Comparison of ENCODE assay signal across 22 cellular contexts in the genomic region with DNA sequence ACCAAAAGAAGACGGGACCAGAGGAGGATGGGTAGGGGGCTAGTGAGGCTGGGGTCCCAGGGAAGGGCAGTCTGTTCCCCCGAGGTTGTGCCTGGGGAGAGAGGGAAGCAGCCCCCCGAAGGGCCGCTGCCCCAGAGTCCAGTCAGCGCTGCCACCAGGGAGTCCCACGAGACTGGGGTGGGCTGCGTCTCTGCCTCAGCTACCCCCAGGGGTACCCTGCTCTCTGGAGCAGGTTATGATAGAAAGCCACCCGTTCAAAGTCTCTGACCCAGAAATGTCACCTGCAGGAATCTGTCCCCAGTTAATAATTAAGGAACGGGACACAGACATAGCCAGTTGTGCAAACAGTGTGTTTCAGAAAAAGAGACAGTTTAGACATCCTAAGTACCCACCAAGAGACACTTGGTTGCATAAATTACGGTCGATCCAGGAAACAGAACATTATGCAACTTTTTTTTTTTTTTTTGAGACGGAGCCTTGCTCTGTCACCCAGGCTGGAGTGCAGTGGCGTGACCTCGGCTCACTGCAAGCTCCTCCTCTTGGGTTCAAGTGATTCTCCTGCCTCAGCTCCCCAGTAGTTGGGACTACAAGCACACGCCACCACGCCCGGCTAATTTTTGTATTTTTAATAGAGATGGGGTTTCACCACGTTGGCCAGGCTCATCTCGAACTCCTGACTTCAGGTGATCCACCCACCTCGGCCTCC. TPM values are rescaled to one million over a fixed set of nuclear protein-coding genes. Genes with fewer than 3 reads are reported as not detected.
DNase-seq lines count a peak whose midpoint lies in the region; ATAC-seq, FAIRE-seq and TF ChIP-seq lines count a peak whose summit lies in the region.
"Had no signal": no experiment of that assay in that cellular context is flagged by ENCODE, and none has a peak within 500 bp of the region (broad histone marks: within the 10 kb centered on the region; RNA-seq: fewer than 3 reads in every experiment).

No MANE protein-coding gene starts in this region.

- no peak overlapping the region for H3K27ac Mint-ChIP-seq in mesothelial cell of epicardium
- H3K27ac Mint-ChIP-seq: activated naive CD8-positive, alpha-beta T cell; T-helper 1 cell treated with Interleukin-12 subunit alpha and Interleukin-12 subunit beta and Interleukin-4 antibody, amounts not matched to agents 30 μg/mL and 1 μg/mL, for 36 hours had no signal

- ATAC-seq in HG03025 (IDR thresholded peaks at IDR 0.05; ENCODE audit: low FRiP score, unreplicated experiment) (no peak), HG02852 (IDR thresholded peaks at IDR 0.05; ENCODE audit: unreplicated experiment) (no peak)

- no peaks in the 10 kb centered on the region for H4K20me1 ChIP-seq in DOHH2 (ENCODE audit: control insufficient read depth, insufficient read depth, low read depth, low read length)

- H3K79me2 ChIP-seq in DOHH2 (ENCODE audit: control insufficient read depth, low read length), result no peaks in the 10 kb centered on the region

- DNase-seq in OCI-M1 (lab: John Stamatoyannopoulos, UW) (peak; percentile 33), kidney (no peak), mesothelial cell of epicardium (ENCODE audit: low spot score in 2 of 2, unreplicated experiment in 2 of 2) (no peak), NCI-H524 treated with DMSO at 0.1 percent for 48 hours (lab: John Stamatoyannopoulos, UW) (no peak)
- DNase-seq: DND-41; effector CD8-positive, alpha-beta T cell; NCI-H1694; NCI-H446 treated with DMSO at 0.1 percent for 48 hours; stimulated activated CD4-positive, alpha-beta T cell treated with anti-CD3 and anti-CD28 coated beads, Interleukin-4, amount 100 ng/mL, for 4 hours; transverse colon had no signal

- H3K27me3 ChIP-seq in DOHH2 (ENCODE audit: control insufficient read depth, low read length) (peaks cover 34% of the 10 kb centered on the region), subcutaneous abdominal adipose tissue (ENCODE audit: control insufficient read depth in 5 of 5, insufficient read depth in 4 of 5, low read length in 5 of 5) (peaks cover 0 to 4% (median 0%) of the 10 kb centered on the region in 5 donors)

- H3K27ac ChIP-seq in DOHH2 (ENCODE audit: low read depth, low read length) (no peak overlapping the region), kidney (ENCODE audit: low read depth in 2 of 2, low read length in 2 of 2) (peak overlapping the region; percentile 68 to 82), subcutaneous abdominal adipose tissue (ENCODE audit: low read depth, low read length) (peak overlapping the region; percentile 65)
- H3K27ac ChIP-seq: transverse colon had no signal

- H3K9me2 ChIP-seq in DOHH2 (replicated peaks; ENCODE audit: control insufficient read depth, low read length), result no peaks in the 10 kb centered on the region

- H3K4me3 ChIP-seq in DOHH2 (ENCODE audit: low read length) (no peak overlapping the region), kidney (ENCODE audit: low read length in 2 of 2) (peak overlapping the region in 1 of 2 donors; percentile 47), subcutaneous abdominal adipose tissue (ENCODE audit: low read depth in 1 of 5, low read length in 5 of 5) (no peak overlapping the region)
- H3K4me3 ChIP-seq: transverse colon had no signal

- H3K4me1 ChIP-seq in DOHH2 (ENCODE audit: control insufficient read depth, low read length) (peaks cover 60% of the 10 kb centered on the region), kidney (ENCODE audit: control insufficient read depth in 1 of 2, insufficient read depth in 1 of 2, low read depth in 1 of 2, low read length in 2 of 2) (peaks cover 30 to 31% of the 10 kb centered on the region in 2 donors), subcutaneous abdominal adipose tissue (ENCODE audit: control insufficient read depth in 5 of 5, insufficient read depth in 5 of 5, low read length in 5 of 5) (peaks cover 0 to 49% (median 36%) of the 10 kb centered on the region in 5 donors)

- no peaks in the 10 kb centered on the region for H3K36me3 Mint-ChIP-seq in mesothelial cell of epicardium
- H3K36me3 Mint-ChIP-seq: activated naive CD8-positive, alpha-beta T cell had no signal

- H3K36me3 ChIP-seq in DOHH2 (ENCODE audit: control insufficient read depth, low read length) (no peaks in the 10 kb centered on the region), kidney (ENCODE audit: control insufficient read depth in 1 of 2, insufficient read depth in 2 of 2, low read length in 2 of 2) (no peaks in the 10 kb centered on the region), subcutaneous abdominal adipose tissue (ENCODE audit: control insufficient read depth in 5 of 5, insufficient read depth in 5 of 5, low read length in 5 of 5) (no peaks in the 10 kb centered on the region)
- H3K36me3 ChIP-seq: transverse colon had no signal

- no peak overlapping the region for H3K4me3 Mint-ChIP-seq in mesothelial cell of epicardium
- H3K4me3 Mint-ChIP-seq: activated naive CD8-positive, alpha-beta T cell had no signal

- H3K9ac ChIP-seq in kidney (ENCODE audit: low read length in 2 of 2), result peak overlapping the region in 1 of 2 donors; percentile 40
- peak overlapping the region in 2 of 5 donors; percentile 2 to 60 for H3K9ac ChIP-seq in subcutaneous abdominal adipose tissue (ENCODE audit: low read length in 5 of 5)

- TF ChIP-seq CTCF in DOHH2 (IDR thresholded peaks at IDR 0.05; ENCODE audit: low read depth, low read length, poor library complexity, severe bottlenecking) (no peak), kidney (IDR thresholded peaks at IDR 0.05; ENCODE audit: borderline replicate concordance, extremely low read depth, insufficient read depth) (no peak), mesothelial cell of epicardium (IDR thresholded peaks at IDR 0.05; ENCODE audit: unreplicated experiment) (no peak)

- peaks cover 14% of the 10 kb centered on the region for H3K27me3 Mint-ChIP-seq in mesothelial cell of epicardium (ENCODE audit: low read depth)

- H3K9me3 Mint-ChIP-seq in mesothelial cell of epicardium, result no peaks in the 10 kb centered on the region
- H3K9me3 Mint-ChIP-seq: neural crest cell; T-helper 1 cell treated with Interleukin-12 subunit alpha and Interleukin-12 subunit beta and Interleukin-4 antibody, amounts not matched to agents 30 μg/mL and 1 μg/mL, for 36 hours had no signal

- peak overlapping the region; percentile 35 for H3K4me2 ChIP-seq in DOHH2 (ENCODE audit: low read length)

- intact Hi-C loops in kidney (cut with DNase I), result no loop called here

- no peak for FAIRE-seq in kidney (lab: Jason Lieb, UNC)
- FAIRE-seq: bronchial epithelial cell, H54 had no signal

- H3K9me3 ChIP-seq in DOHH2 (ENCODE audit: control insufficient read depth, insufficient read depth, low read length), result no peaks in the 10 kb centered on the region
- H3K9me3 ChIP-seq in kidney (ENCODE audit: control insufficient read depth in 1 of 2, low read length in 2 of 2), result no peaks in the 10 kb centered on the region
- H3K9me3 ChIP-seq in subcutaneous abdominal adipose tissue (ENCODE audit: control insufficient read depth in 5 of 5, low read length in 5 of 5), result no peaks in the 10 kb centered on the region
- H3K9me3 ChIP-seq: transverse colon had no signal

- no peaks in the 10 kb centered on the region for H3F3A ChIP-seq in DOHH2 (ENCODE audit: control insufficient read depth, insufficient read depth)

- peaks cover 3% of the 10 kb centered on the region for H3K4me1 Mint-ChIP-seq in mesothelial cell of epicardium

RNA-seq across cellular contexts. Expression of a gene that starts 10.7 kb away (rescaled TPM):
- total RNA-seq in kidney, result 83.6 TPM
- polyA plus RNA-seq in kidney (ENCODE audit: insufficient read depth, low read depth, low replicate concordance), result 73.4 TPM
- total RNA-seq in mesothelial cell of epicardium, result 32.8 to 36.1 TPM (median 34.9 TPM) in 3 replicates

RNA-seq across cellular contexts. Expression of a gene that starts 14.4 kb away (rescaled TPM):
- 7.5 TPM for total RNA-seq in kidney
- 22.6 TPM for polyA plus RNA-seq in kidney (ENCODE audit: insufficient read depth, low read depth, low replicate concordance)
- 56.2 to 60.5 TPM (median 58.1 TPM) in 3 replicates for total RNA-seq in mesothelial cell of epicardium
- total RNA-seq: bronchial epithelial cell, RPMI7951 had no signal

RNA-seq across cellular contexts. Expression of a gene that starts 35.3 kb away (rescaled TPM):
- total RNA-seq in kidney, result 140 TPM
- 137 TPM for polyA plus RNA-seq in kidney (ENCODE audit: insufficient read depth, low read depth, low replicate concordance)
- 35.6 to 39.3 TPM (median 38.2 TPM) in 3 replicates for total RNA-seq in mesothelial cell of epicardium

RNA-seq across cellular contexts. Expression of a gene that starts 44.8 kb away (rescaled TPM):
- total RNA-seq in kidney (8.4 TPM), mesothelial cell of epicardium (0.20 to 0.51 TPM (median 0.29 TPM) in 3 replicates)
- 3.9 TPM for polyA plus RNA-seq in kidney (ENCODE audit: insufficient read depth, low read depth, low replicate concordance)
- total RNA-seq: bronchial epithelial cell, lung microvascular endothelial cell, neural crest cell, RPMI7951 had no signal
- polyA plus RNA-seq: BJ had no signal

RNA-seq across cellular contexts. Expression of a gene that starts 50.4 kb away (rescaled TPM):
- 16.0 TPM for total RNA-seq in kidney
- polyA plus RNA-seq in kidney (ENCODE audit: insufficient read depth, low read depth, low replicate concordance), result not detected
- total RNA-seq in mesothelial cell of epicardium, result not detected in 3 replicates
- total RNA-seq: bronchial epithelial cell, lung microvascular endothelial cell, neural crest cell, RPMI7951 had no signal
- polyA plus RNA-seq: BJ had no signal
